In the genomic region with DNA sequence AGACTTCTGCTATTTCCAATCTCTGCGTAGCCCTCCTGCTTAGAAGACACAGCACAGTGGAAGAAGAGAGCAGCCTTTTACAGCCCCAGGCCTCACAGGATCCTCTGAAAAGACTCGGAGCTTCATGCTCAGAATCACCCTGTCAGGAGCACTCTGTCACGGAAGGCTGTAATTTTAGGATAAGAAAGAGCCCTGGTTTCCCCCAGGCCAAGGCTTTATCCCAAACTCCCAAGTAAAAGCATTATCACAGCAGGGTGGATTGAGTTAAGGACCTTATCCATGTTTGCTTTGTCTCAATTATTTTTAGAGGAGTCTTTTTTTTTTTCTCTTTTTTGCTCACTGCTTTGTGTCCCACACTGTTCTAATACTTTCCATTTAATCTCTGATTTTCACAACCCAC, we compare ENCODE assay signal across 14 cellular contexts.
"Had no signal": no experiment of that assay in that cellular context is flagged by ENCODE, and none has a peak within 500 bp of the region (broad histone marks: within the 10 kb centered on the region; RNA-seq: fewer than 3 reads in every experiment).

No MANE protein-coding gene starts in this region.

- H3K27ac ChIP-seq: parathyroid adenoma had no signal

- H3K9me3 Mint-ChIP-seq: activated naive CD8-positive, alpha-beta T cell treated with anti-CD3 and anti-CD28 coated beads, Interleukin-2, amount 50 U/mL, for 24 hours; mesothelial cell of epicardium; stimulated activated naive CD8-positive, alpha-beta T cell treated with anti-CD3 and anti-CD28 coated beads, Interleukin-15, amount 100 ng/mL, for 72 hours; T-helper 2 cell treated with Interferon-gamma antibody and Interleukin-4, amounts not matched to agents 5 μg/mL and 100 μg/mL, for 36 hours had no signal

- H3K4me3 Mint-ChIP-seq: activated CD8-positive, alpha-beta T cell treated with anti-CD3 and anti-CD28 coated beads, Interleukin-2, amount 10 ng/mL, durations not matched to agents 7 days and 5 days; activated naive CD8-positive, alpha-beta T cell treated with anti-CD3 and anti-CD28 coated beads, Interleukin-2, amount 50 U/mL, for 24 hours; mesothelial cell of epicardium; stimulated activated naive CD8-positive, alpha-beta T cell treated with anti-CD3 and anti-CD28 coated beads, Interleukin-15, amount 100 ng/mL, for 72 hours; T-helper 2 cell treated with Interferon-gamma antibody and Interleukin-4, amounts not matched to agents 5 μg/mL and 100 μg/mL, for 36 hours had no signal

- H3K27ac Mint-ChIP-seq: activated CD8-positive, alpha-beta T cell treated with anti-CD3 and anti-CD28 coated beads, Interleukin-2, amount 10 ng/mL, durations not matched to agents 7 days and 5 days; activated naive CD8-positive, alpha-beta T cell treated with anti-CD3 and anti-CD28 coated beads, Interleukin-2, amount 50 U/mL, for 24 hours; mesothelial cell of epicardium; stimulated activated naive CD8-positive, alpha-beta T cell treated with anti-CD3 and anti-CD28 coated beads, Interleukin-15, amount 100 ng/mL, for 72 hours; T-helper 2 cell treated with Interferon-gamma antibody and Interleukin-4, amounts not matched to agents 5 μg/mL and 100 μg/mL, for 36 hours had no signal

- H2AFZ ChIP-seq: parathyroid adenoma had no signal

- H3K27me3 ChIP-seq: heart left ventricle had no signal

- H3K27me3 Mint-ChIP-seq: activated naive CD8-positive, alpha-beta T cell treated with anti-CD3 and anti-CD28 coated beads, Interleukin-2, amount 50 U/mL, for 24 hours; stimulated activated naive CD8-positive, alpha-beta T cell treated with anti-CD3 and anti-CD28 coated beads, Interleukin-15, amount 100 ng/mL, for 72 hours had no signal

- H3K9ac ChIP-seq: parathyroid adenoma had no signal

- DNase-seq: activated CD4-positive, alpha-beta T cell treated with anti-CD3 and anti-CD28 coated beads for 48 hours; activated CD8-positive, alpha-beta memory T cell treated with anti-CD3 and anti-CD28 coated beads, Interleukin-2, amount 50 U/mL, for 48 hours; activated CD8-positive, alpha-beta T cell treated with anti-CD3 and anti-CD28 coated beads, Interleukin-2, amount 10 ng/mL, durations not matched to agents 7 days and 5 days; activated naive CD4-positive, alpha-beta T cell treated with Interleukin-2 at 50 U/mL for 16 hours; activated naive CD8-positive, alpha-beta T cell treated with anti-CD3 and anti-CD28 coated beads, Interleukin-2, amount 50 U/mL, for 24 hours; effector CD4-positive, alpha-beta T cell; heart left ventricle; retina; stimulated activated CD4-positive, alpha-beta T cell treated with anti-CD3 and anti-CD28 coated beads, Interleukin-4, amount 100 ng/mL, for 1 hour; stimulated activated CD8-positive, alpha-beta memory T cell treated with anti-CD3 and anti-CD28 coated beads, Interleukin-4, amount 100 ng/mL, for 48 hours; stimulated activated naive CD8-positive, alpha-beta T cell treated with anti-CD3 and anti-CD28 coated beads, Interleukin-15, amount 100 ng/mL, for 72 hours had no signal

- ATAC-seq: activated CD8-positive, alpha-beta T cell treated with anti-CD3 and anti-CD28 coated beads, Interleukin-2, amount 10 ng/mL, durations not matched to agents 7 days and 5 days; activated naive CD8-positive, alpha-beta T cell treated with anti-CD3 and anti-CD28 coated beads, Interleukin-2, amount 50 U/mL, for 24 hours; heart left ventricle; stimulated activated naive CD8-positive, alpha-beta T cell treated with anti-CD3 and anti-CD28 coated beads, Interleukin-15, amount 100 ng/mL, for 72 hours had no signal

- H3K36me3 ChIP-seq: heart left ventricle had no signal

- H3K36me3 Mint-ChIP-seq: mesothelial cell of epicardium had no signal

- H3K4me1 Mint-ChIP-seq: stimulated activated naive CD8-positive, alpha-beta T cell treated with anti-CD3 and anti-CD28 coated beads, Interleukin-15, amount 100 ng/mL, for 72 hours had no signal

- H3K9me3 ChIP-seq: heart left ventricle had no signal

- H3K4me3 ChIP-seq: heart left ventricle had no signal
